In genomic region chr16:30557397-30557949, GRCh38 we compare ENCODE assay signal across 8 cellular contexts. TPM values are rescaled to one million over a fixed set of nuclear protein-coding genes. Genes with fewer than 3 reads are reported as not detected.
A peak's percentile ranks its signal among the peaks of the same experiment; 100 is the strongest.
DNase-seq lines count a peak whose midpoint lies in the region; ATAC-seq and TF ChIP-seq lines count a peak whose summit lies in the region.

No MANE protein-coding gene starts in this region.

- intact Hi-C loops in uterus (cut with DNase I; ENCODE audit: low total_unique reads), result no loop called here

- H3K9me3 Mint-ChIP-seq in memory B cell, result no peaks in the 10 kb centered on the region

- H3K4me1 ChIP-seq in uterus, result peaks cover 0 to 6% of the 10 kb centered on the region in 2 donors

- no peaks in the 10 kb centered on the region for H3K27me3 Mint-ChIP-seq in memory B cell

- H3K36me3 Mint-ChIP-seq in memory B cell, result peaks cover 5% of the 10 kb centered on the region

- H3K4me3 ChIP-seq in AG09309 (ENCODE audit: control insufficient read depth, low read depth, low read length) (peak overlapping the region; percentile 89), cardiac fibroblast (replicated peaks in 1 of 2; ENCODE audit: low read depth in 2 of 2, low read length in 2 of 2) (peak overlapping the region; percentile 74 to 77), uterus (peak overlapping the region; percentile 68 to 82)

- peak overlapping the region; percentile 89 for H3K4me3 Mint-ChIP-seq in memory B cell

- TF ChIP-seq POLR2A in uterus (IDR thresholded peaks at IDR 0.05), result no peak

- H3K36me3 ChIP-seq in uterus, result no peaks in the 10 kb centered on the region

- no peaks in the 10 kb centered on the region for H3K27me3 ChIP-seq in uterus

- peak overlapping the region; percentile 92 for H3K27ac Mint-ChIP-seq in memory B cell

- no peaks in the 10 kb centered on the region for H3K9me3 ChIP-seq in uterus

- DNase-seq in AG09309 (ENCODE audit: low read depth) (no peak), NAMALWA (ENCODE audit: low spot score) (peak; percentile 48), cardiac fibroblast (ENCODE audit: low read depth in 2 of 2) (no peak), memory B cell (ENCODE audit: low spot score in 2 of 2) (no peak), uterus (peak; percentile 35 to 40), GDM1 (lab: John Stamatoyannopoulos, UW) (no peak), NCI-H774 (lab: John Stamatoyannopoulos, UW) (no peak)

- peak; percentile 5 for ATAC-seq in GM19438 (IDR thresholded peaks at IDR 0.05; ENCODE audit: low read depth, unreplicated experiment)
- ATAC-seq in memory B cell (ENCODE audit: low read depth), result no peak

- H3K4me1 Mint-ChIP-seq in memory B cell, result peaks cover 21% of the 10 kb centered on the region

- TF ChIP-seq CTCF in AG09309 (IDR thresholded peaks at IDR 0.05; ENCODE audit: control insufficient read depth, insufficient read depth, low read depth, low read length, missing control alignments), result no peak
- TF ChIP-seq CTCF in cardiac fibroblast (IDR thresholded peaks at IDR 0.05; ENCODE audit: low read depth, low read length), result no peak
- TF ChIP-seq CTCF in uterus (IDR thresholded peaks at IDR 0.05), result no peak

- H3K27ac ChIP-seq in uterus, result peak overlapping the region; percentile 87 to 92

RNA-seq across cellular contexts. Expression of gene ZNF764, which starts 0.7 kb away (rescaled TPM):
- 10 to 100 TPM in 2 of 4 donors, 1 to 10 TPM in 2; 1.5 to 11.3 (median 7.3) TPM for total RNA-seq in uterus

RNA-seq across cellular contexts. Expression of gene ZNF688, which starts 14.0 kb away (rescaled TPM):
- 10 to 100 TPM in 3 of 4 donors, 1 to 10 TPM in 1; 9.6 to 27.1 (median 12.5) TPM for total RNA-seq in uterus

RNA-seq across cellular contexts. Expression of gene ZNF747, which starts 22.8 kb away (rescaled TPM):
- total RNA-seq in uterus, result 10 to 100 TPM in 2 of 4 donors, 1 to 10 TPM in 2; 3.8 to 16.1 (median 10.2) TPM

RNA-seq across cellular contexts. Expression of gene ZNF785, which starts 28.0 kb away (rescaled TPM):
- 10 to 100 TPM in 2 of 4 donors, 1 to 10 TPM in 2; 6.8 to 37.4 (median 15.2) TPM for total RNA-seq in uterus

RNA-seq across cellular contexts. Expression of gene ZNF768, which starts 31.1 kb away (rescaled TPM):
- total RNA-seq in uterus, result 10 to 100 TPM in 3 of 4 donors, 1 to 10 TPM in 1; 8.8 to 41.3 (median 28.5) TPM

Comparison
In these comparisons a context has a peak if more than half of its experiments do, and no peak if none do; other contexts are left out.
1. DNase-seq: peak in NAMALWA (single experiment) and uterus (2 of 2); none in AG09309 (single experiment), cardiac fibroblast (0 of 2), memory B cell (0 of 2), GDM1 (single experiment) and NCI-H774 (single experiment).
2. Peak in every context shown above with its lines, with median percentiles within 50 percentile points of each other: H3K4me3 ChIP-seq.